24 cellular contexts compared by ENCODE assay signal in the genomic region with DNA sequence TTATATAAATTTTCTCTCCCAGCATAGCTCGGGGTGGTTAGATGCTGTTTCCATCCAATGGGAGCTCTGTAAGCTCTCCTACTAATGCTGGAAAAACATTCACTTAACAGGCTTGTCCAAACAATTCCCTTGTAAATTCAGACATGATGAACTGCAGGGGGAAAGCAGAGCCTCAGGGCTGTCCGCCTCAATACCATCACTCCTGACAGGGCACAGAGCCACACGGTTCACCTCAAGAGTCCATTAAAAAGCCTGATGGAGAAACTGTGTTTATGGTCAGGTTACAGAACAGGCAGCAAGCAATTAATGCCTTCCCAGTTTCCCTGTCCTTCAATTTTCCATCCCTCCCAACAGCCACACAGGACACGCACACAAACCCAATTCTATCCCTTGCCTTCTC.
DNase-seq lines count a peak whose midpoint lies in the region; ATAC-seq and TF ChIP-seq lines count a peak whose summit lies in the region.
"Had no signal": no experiment of that assay in that cellular context is flagged by ENCODE, and none has a peak within 500 bp of the region (broad histone marks: within the 10 kb centered on the region; RNA-seq: fewer than 3 reads in every experiment).

No MANE protein-coding gene starts in this region.

- DNase-seq in NCI-H1417 (lab: John Stamatoyannopoulos, UW): peak in 2 of 3 experiments; percentile 3 to 61
- no peak for DNase-seq in NCI-H1417 treated with DMSO at 0.1 percent for 48 hours (lab: John Stamatoyannopoulos, UW)
- DNase-seq in SK-N-DZ (ENCODE audit: low spot score): peak; percentile 15
- DNase-seq in left kidney (ENCODE audit: low read depth, low spot score): peak; percentile 92
- peak; percentile 69 for DNase-seq in sigmoid colon
- no peak for DNase-seq in A172 (ENCODE audit: low spot score)
- DNase-seq: 8988T; CD4-positive, CD25-positive, alpha-beta regulatory T cell; GM23248; H7; HFFc6; Kasumi-1; NCI-H1092 treated with DMSO at 0.1 percent for 48 hours; NCI-H146; NCI-H1930; NCI-H2171; NCI-H226; NCI-H510A treated with DMSO at 0.1 percent for 48 hours; NCI-H748 treated with DMSO at 0.1 percent for 48 hours; NK-92 treated with Interleukin-12 subunit alpha and Interleukin-12 subunit beta, amount 100 ng/mL, for 24 hours; PC-3 had no signal

- ATAC-seq in HG03280 (IDR thresholded peaks at IDR 0.05; ENCODE audit: unreplicated experiment): no peak
- ATAC-seq: K562, PC-3 had no signal

- no peaks in the 10 kb centered on the region for H3K9me3 ChIP-seq in sigmoid colon
- H3K9me3 ChIP-seq: BLaER1 had no signal

- peak; percentile 29 to 64 (median 42) for TF ChIP-seq EP300 in sigmoid colon (IDR thresholded peaks at IDR 0.05)

- H3K27me3 ChIP-seq in sigmoid colon: no peaks in the 10 kb centered on the region
- H3K27me3 ChIP-seq: BLaER1 had no signal

- no peak overlapping the region for H3K4me3 ChIP-seq in sigmoid colon
- H3K4me3 ChIP-seq: BLaER1, GM23248, K562 had no signal

- intact Hi-C loops in sigmoid colon (cut with DNase I): loop anchor here (2.0 kb wide), 1 partner anchor 67 kb away; no protein-coding TSS in a partner anchor

- WGBS in sigmoid colon, 2 donors: 66 to 80% methylated on average over 4 of the region's 4 CpGs

- TF ChIP-seq CTCF in sigmoid colon (IDR thresholded peaks at IDR 0.05): no peak

- no peak for TF ChIP-seq POLR2A in sigmoid colon (IDR thresholded peaks at IDR 0.05)

- H3K4me1 ChIP-seq in sigmoid colon: peaks cover 0 to 33% (median 25%) of the 10 kb centered on the region in 4 donors
- H3K4me1 ChIP-seq: BLaER1 had no signal

- peak overlapping the region in 3 of 4 donors; percentile 2 to 65 (median 38) for H3K27ac ChIP-seq in sigmoid colon
- H3K27ac ChIP-seq: BLaER1, GM23248 had no signal

- H3K36me3 ChIP-seq in sigmoid colon: no peaks in the 10 kb centered on the region
- H3K36me3 ChIP-seq: BLaER1 had no signal

Comparison
In these comparisons a context has a peak if more than half of its experiments do, and no peak if none do; other contexts are left out.
1. DNase-seq: peak in NCI-H1417 (2 of 3), SK-N-DZ (single experiment), left kidney (single experiment) and sigmoid colon (single experiment); none in NCI-H1417 treated with DMSO at 0.1 percent for 48 hours (single experiment) and A172 (single experiment).